2 cellular contexts compared by ENCODE assay signal in the genomic region with DNA sequence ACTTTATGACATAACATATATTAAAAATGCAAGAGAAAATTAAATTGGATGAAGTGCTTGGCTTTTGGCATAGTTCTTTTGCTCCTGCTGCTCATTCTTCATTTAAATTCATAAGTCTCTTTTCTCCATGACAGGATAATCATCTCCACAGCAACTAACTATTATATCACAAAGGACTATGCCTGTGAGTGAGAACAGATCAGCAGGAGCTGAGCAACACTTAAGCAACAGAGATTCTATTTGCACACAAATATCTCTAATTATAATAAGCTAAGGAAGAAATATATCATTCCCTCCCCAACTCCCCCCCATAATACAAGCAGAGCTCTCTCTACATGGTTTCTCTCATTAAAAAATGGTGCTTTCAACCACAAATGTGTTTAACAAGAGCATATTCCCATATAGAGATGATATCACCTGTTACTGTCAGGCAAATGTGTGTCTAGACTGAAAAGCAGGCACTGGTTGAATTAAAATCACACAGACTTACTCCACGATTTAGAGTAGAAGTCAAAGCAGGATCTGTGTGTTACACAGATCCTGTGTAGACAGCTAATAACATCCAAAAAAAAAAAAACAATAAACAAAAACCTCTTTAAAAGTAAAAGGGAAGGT.
TF ChIP-seq lines count a peak whose summit lies in the region.

No MANE protein-coding gene starts in this region.

TF ChIP-seq in SK-N-SH, 30 proteins besides CTCF, POLR2A, EP300 and RAD21:
- TF ChIP-seq EZH2phosphoT487 (IDR thresholded peaks at IDR 0.05; ENCODE audit: borderline replicate concordance, low read depth) (no peak), GATA2 (CRISPR knock-in tag; IDR thresholded peaks at IDR 0.05) (peak; percentile 64), MEF2A (IDR thresholded peaks at IDR 0.05; ENCODE audit: borderline replicate concordance, low read depth) (no peak), RXRA (IDR thresholded peaks at IDR 0.05; ENCODE audit: borderline replicate concordance, low read depth) (no peak), NFIC (IDR thresholded peaks at IDR 0.05; ENCODE audit: borderline replicate concordance) (no peak), ELF1 (IDR thresholded peaks at IDR 0.05) (no peak)

TF ChIP-seq in SK-N-SH treated with all-trans-retinoic acid at 6 μM for 48 hours, 23 proteins besides CTCF, POLR2A, EP300 and RAD21:
- TF ChIP-seq ZFP3 (CRISPR knock-in tag; IDR thresholded peaks at IDR 0.05) (no peak), ZNF8 (CRISPR knock-in tag; IDR thresholded peaks at IDR 0.05) (no peak), CSRNP3 (CRISPR knock-in tag; IDR thresholded peaks at IDR 0.05) (no peak), ZFP30 (CRISPR knock-in tag; IDR thresholded peaks at IDR 0.05) (no peak), TSHZ2 (CRISPR knock-in tag; IDR thresholded peaks at IDR 0.05) (no peak), ISL1 (CRISPR knock-in tag; IDR thresholded peaks at IDR 0.05) (no peak), ZNF565 (CRISPR knock-in tag; conservative IDR thresholded peaks at IDR 0.05; ENCODE audit: low read depth) (no peak), PATZ1 (CRISPR knock-in tag; IDR thresholded peaks at IDR 0.05; ENCODE audit: borderline replicate concordance) (no peak), SNAI2 (CRISPR knock-in tag; IDR thresholded peaks at IDR 0.05) (no peak), GLIS3 (CRISPR knock-in tag; IDR thresholded peaks at IDR 0.05) (no peak), PPARA (CRISPR knock-in tag; IDR thresholded peaks at IDR 0.05; ENCODE audit: borderline replicate concordance) (no peak), CREB5 (CRISPR knock-in tag; IDR thresholded peaks at IDR 0.05; ENCODE audit: low read depth) (no peak), CSDC2 (CRISPR knock-in tag; IDR thresholded peaks at IDR 0.05) (no peak), OSR1 (CRISPR knock-in tag; IDR thresholded peaks at IDR 0.05) (no peak), TCF4 (CRISPR knock-in tag; IDR thresholded peaks at IDR 0.05; ENCODE audit: borderline replicate concordance) (no peak), ARNTL (CRISPR knock-in tag; IDR thresholded peaks at IDR 0.05; ENCODE audit: borderline replicate concordance, low read depth) (no peak), ZNF70 (CRISPR knock-in tag; IDR thresholded peaks at IDR 0.05) (no peak), TOX (CRISPR knock-in tag; IDR thresholded peaks at IDR 0.05; ENCODE audit: borderline replicate concordance) (no peak)
- TF ChIP-seq, protein P1, sequence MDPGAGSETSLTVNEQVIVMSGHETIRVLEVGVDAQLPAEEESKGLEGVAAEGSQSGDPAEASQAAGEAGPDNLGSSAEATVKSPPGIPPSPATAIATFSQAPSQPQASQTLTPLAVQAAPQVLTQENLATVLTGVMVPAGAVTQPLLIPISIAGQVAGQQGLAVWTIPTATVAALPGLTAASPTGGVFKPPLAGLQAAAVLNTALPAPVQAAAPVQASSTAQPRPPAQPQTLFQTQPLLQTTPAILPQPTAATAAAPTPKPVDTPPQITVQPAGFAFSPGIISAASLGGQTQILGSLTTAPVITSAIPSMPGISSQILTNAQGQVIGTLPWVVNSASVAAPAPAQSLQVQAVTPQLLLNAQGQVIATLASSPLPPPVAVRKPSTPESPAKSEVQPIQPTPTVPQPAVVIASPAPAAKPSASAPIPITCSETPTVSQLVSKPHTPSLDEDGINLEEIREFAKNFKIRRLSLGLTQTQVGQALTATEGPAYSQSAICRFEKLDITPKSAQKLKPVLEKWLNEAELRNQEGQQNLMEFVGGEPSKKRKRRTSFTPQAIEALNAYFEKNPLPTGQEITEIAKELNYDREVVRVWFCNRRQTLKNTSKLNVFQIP (CRISPR knock-in tag; IDR thresholded peaks at IDR 0.05; ENCODE audit: borderline replicate concordance, low read depth): no peak
